ENCODE assay signal across 8 cellular contexts in genomic region chr7:6446977-6447588, GRCh38. TPM values are rescaled to one million over a fixed set of nuclear protein-coding genes. Genes with fewer than 3 reads are reported as not detected.
DNase-seq lines count a peak whose midpoint lies in the region; ATAC-seq and TF ChIP-seq lines count a peak whose summit lies in the region.

No MANE protein-coding gene starts in this region.

- H3K27ac Mint-ChIP-seq in activated naive CD8-positive, alpha-beta T cell treated with anti-CD3 and anti-CD28 coated beads, Interleukin-2, amount 50 U/mL, for 24 hours = peak overlapping the region; percentile 95

- H3K4me3 Mint-ChIP-seq in activated naive CD8-positive, alpha-beta T cell treated with anti-CD3 and anti-CD28 coated beads, Interleukin-2, amount 50 U/mL, for 24 hours = peak overlapping the region; percentile 94

- H3K9me3 Mint-ChIP-seq in activated naive CD8-positive, alpha-beta T cell treated with anti-CD3 and anti-CD28 coated beads, Interleukin-2, amount 50 U/mL, for 24 hours = no peaks in the 10 kb centered on the region

- H3K36me3 Mint-ChIP-seq in activated naive CD8-positive, alpha-beta T cell treated with anti-CD3 and anti-CD28 coated beads, Interleukin-2, amount 50 U/mL, for 24 hours (ENCODE audit: low read depth) = peaks cover 36% of the 10 kb centered on the region

- ATAC-seq in activated naive CD8-positive, alpha-beta T cell treated with anti-CD3 and anti-CD28 coated beads, Interleukin-2, amount 50 U/mL, for 24 hours = peak; percentile 35
- ATAC-seq in omental fat pad (ENCODE audit: low FRiP score) (peak; percentile 47), HG03139 (IDR thresholded peaks at IDR 0.05; ENCODE audit: unreplicated experiment) (no peak)

- H3K27me3 Mint-ChIP-seq in activated naive CD8-positive, alpha-beta T cell treated with anti-CD3 and anti-CD28 coated beads, Interleukin-2, amount 50 U/mL, for 24 hours = no peaks in the 10 kb centered on the region

- no peak for TF ChIP-seq CTCF in omental fat pad (IDR thresholded peaks at IDR 0.05)

- H3K4me1 Mint-ChIP-seq in activated naive CD8-positive, alpha-beta T cell treated with anti-CD3 and anti-CD28 coated beads, Interleukin-2, amount 50 U/mL, for 24 hours = peaks cover 48% of the 10 kb centered on the region

- intact Hi-C loops in head of caudate nucleus (cut with DNase I) = no loop called here

- DNase-seq in EH (ENCODE audit: low read depth) (peak; percentile 92), GOT3 (lab: John Stamatoyannopoulos, UW) (peak; percentile 38), KG1 (lab: John Stamatoyannopoulos, UW) (peak; percentile 30), RPMI8226 (peak; percentile 79), head of caudate nucleus (peak; percentile 36 to 88 (median 73)), omental fat pad (ENCODE audit: low spot score) (peak; percentile 96)
- peak; percentile 48 for DNase-seq in activated naive CD8-positive, alpha-beta T cell treated with anti-CD3 and anti-CD28 coated beads, Interleukin-2, amount 50 U/mL, for 24 hours

RNA-seq across cellular contexts. Expression of gene DAGLB, which starts 0.7 kb away (rescaled TPM):
- total RNA-seq in omental fat pad = 10 to 100 TPM; 10.7 to 25.9 (median 16.3) TPM

RNA-seq across cellular contexts. Expression of gene KDELR2, which starts 36.9 kb away (rescaled TPM):
- total RNA-seq in omental fat pad = 100 to 1,000 TPM in 2 of 4 donors, 10 to 100 TPM in 2; 86.9 to 120 (median 94.0) TPM

Comparison
In these comparisons a context has a peak if more than half of its experiments do, and no peak if none do; other contexts are left out.
1. DNase-seq: peak in every context shown above with its lines; median percentile 96 in omental fat pad; 92 in EH; 79 in RPMI8226; 73 in head of caudate nucleus; 48 in activated naive CD8-positive, alpha-beta T cell treated with anti-CD3 and anti-CD28 coated beads, Interleukin-2, amount 50 U/mL, for 24 hours; 38 in GOT3; 30 in KG1.